ENCODE assay signal across 9 cellular contexts in genomic region chr16:4183258-4184037, GRCh38. TPM values are rescaled to one million over a fixed set of nuclear protein-coding genes. Genes with fewer than 3 reads are reported as not detected.
DNase-seq lines count a peak whose midpoint lies in the region; ATAC-seq, FAIRE-seq and TF ChIP-seq lines count a peak whose summit lies in the region.
"Had no signal": no experiment of that assay in that cellular context is flagged by ENCODE, and none has a peak within 500 bp of the region (broad histone marks: within the 10 kb centered on the region; RNA-seq: fewer than 3 reads in every experiment).

No MANE protein-coding gene starts in this region.

- DNase-seq in BE2C (peak; percentile 97), GM19239 (ENCODE audit: insufficient read length, low spot score) (peak; percentile 99), NCI-H526 (lab: John Stamatoyannopoulos, UW) (peak; percentile 69 to 91), dermis blood vessel endothelial cell (peak; percentile 96)
- DNase-seq in activated CD4-positive, alpha-beta T cell treated with anti-CD3 and anti-CD28 coated beads, Interleukin-2, amount 50 U/mL, for 4 hours: peak; percentile 74 to 76
- peak; percentile 90 for DNase-seq in stimulated activated CD4-positive, alpha-beta T cell treated with anti-CD3 and anti-CD28 coated beads, Interleukin-4, amount 100 ng/mL, for 1 hour

- peak overlapping the region; percentile 8 to 67 for H3K9ac ChIP-seq in liver (ENCODE audit: low read depth in 1 of 2, low read length in 2 of 2)

- H3K4me1 ChIP-seq in BE2C (no peaks in the 10 kb centered on the region), liver (ENCODE audit: control insufficient read depth in 4 of 4, insufficient read depth in 4 of 4, low read length in 3 of 4) (peaks cover 5 to 13% (median 8%) of the 10 kb centered on the region in 4 donors)

- H3K27me3 ChIP-seq in BE2C: no peaks in the 10 kb centered on the region
- H3K27me3 ChIP-seq in liver (ENCODE audit: control insufficient read depth in 4 of 4, insufficient read depth in 4 of 4, low read length in 3 of 4): no peaks in the 10 kb centered on the region

- peak overlapping the region; percentile 96 to 98 for H3K27ac ChIP-seq in liver (ENCODE audit: low read depth in 1 of 2, low read length in 2 of 2)

- H3K4me3 ChIP-seq in BE2C (ENCODE audit: low read depth, low read length) (peak overlapping the region; percentile 72), liver (ENCODE audit: low read depth in 1 of 3, low read length in 3 of 3) (peak overlapping the region; percentile 72 to 85 (median 84))

- peak; percentile 81 for ATAC-seq in HG03439 (IDR thresholded peaks at IDR 0.05; ENCODE audit: unreplicated experiment)

- under 1% methylated on average over 84 of the region's 84 CpGs for WGBS in liver

- TF ChIP-seq CTCF in BE2C (IDR thresholded peaks at IDR 0.05; ENCODE audit: low read depth, low read length) (no peak), liver (IDR thresholded peaks at IDR 0.05; ENCODE audit: low read depth, low read length, missing input control) (no peak)

- peak; percentile 5 to 26 for TF ChIP-seq RAD21 in liver (IDR thresholded peaks at IDR 0.05)

- FAIRE-seq in GM19239 (lab: Jason Lieb, UNC): peak; percentile 90

- H3K36me3 ChIP-seq in BE2C (no peaks in the 10 kb centered on the region), liver (ENCODE audit: control insufficient read depth in 4 of 4, insufficient read depth in 3 of 4, low read depth in 1 of 4, low read length in 3 of 4) (no peaks in the 10 kb centered on the region)

- no peaks in the 10 kb centered on the region for H3K9me3 ChIP-seq in BE2C
- H3K9me3 ChIP-seq in liver (ENCODE audit: control insufficient read depth in 4 of 4, low read length in 3 of 4): no peaks in the 10 kb centered on the region

TF ChIP-seq in liver, 16 proteins besides CTCF, POLR2A, EP300 and RAD21:
- TF ChIP-seq YY1 (IDR thresholded peaks at IDR 0.05): peak; percentile 71
- TF ChIP-seq ATF3 (IDR thresholded peaks at IDR 0.05): no peak
- TF ChIP-seq TAF1 (conservative IDR thresholded peaks at IDR 0.05): peak; percentile 67
- TF ChIP-seq REST (IDR thresholded peaks at IDR 0.05): peak; percentile 62
- TF ChIP-seq FOXA2 (IDR thresholded peaks at IDR 0.05): no peak
- no peak for TF ChIP-seq JUND (IDR thresholded peaks at IDR 0.05)
- TF ChIP-seq GABPA (IDR thresholded peaks at IDR 0.05 in 1 of 2, conservative IDR thresholded peaks at IDR 0.05 in 1 of 2): peak in 1 of 2 donors; percentile 70
- peak; percentile 48 for TF ChIP-seq MAX (IDR thresholded peaks at IDR 0.05)
- no peak for TF ChIP-seq HNF4G (IDR thresholded peaks at IDR 0.05)
- peak in 1 of 2 donors; percentile 73 for TF ChIP-seq EGR1 (IDR thresholded peaks at IDR 0.05; ENCODE audit: low read depth in 2 of 2)
- TF ChIP-seq ZBTB33 (IDR thresholded peaks at IDR 0.05): no peak
- TF ChIP-seq HNF4A (conservative IDR thresholded peaks at IDR 0.05): peak in 1 of 2 donors; percentile 4
- no peak for TF ChIP-seq FOXA1 (IDR thresholded peaks at IDR 0.05)
- TF ChIP-seq SP1 (IDR thresholded peaks at IDR 0.05): peak; percentile 76
- peak; percentile 58 to 80 for TF ChIP-seq RXRA (IDR thresholded peaks at IDR 0.05)
- TF ChIP-seq NR2F2 (IDR thresholded peaks at IDR 0.05): peak; percentile 73
TF ChIP-seq in liver: peak in this region for 10.

RNA-seq across cellular contexts. Expression of gene SRL, which starts 58.4 kb away (rescaled TPM):
- polyA plus RNA-seq in BE2C (2012; ENCODE audit: insufficient read depth, insufficient read length, low read depth): 0.11 TPM
- total RNA-seq in dermis blood vessel endothelial cell (0.37 and 0.51 TPM in 2 replicates), liver (under 1 TPM; 0.14 to 0.17 TPM)
- under 1 TPM; 0.17 to 0.22 TPM for polyA plus RNA-seq in liver
- total RNA-seq: activated CD8-positive, alpha-beta memory T cell treated with anti-CD3 and anti-CD28 coated beads for 36 hours had no signal

Comparison
In these comparisons a context has a peak if more than half of its experiments do, and no peak if none do; other contexts are left out.
1. Peak in every context shown above with its lines: DNase-seq, ATAC-seq, H3K4me3 ChIP-seq and H3K27ac ChIP-seq.